ENCODE assay signal across 10 cellular contexts in the genomic region with DNA sequence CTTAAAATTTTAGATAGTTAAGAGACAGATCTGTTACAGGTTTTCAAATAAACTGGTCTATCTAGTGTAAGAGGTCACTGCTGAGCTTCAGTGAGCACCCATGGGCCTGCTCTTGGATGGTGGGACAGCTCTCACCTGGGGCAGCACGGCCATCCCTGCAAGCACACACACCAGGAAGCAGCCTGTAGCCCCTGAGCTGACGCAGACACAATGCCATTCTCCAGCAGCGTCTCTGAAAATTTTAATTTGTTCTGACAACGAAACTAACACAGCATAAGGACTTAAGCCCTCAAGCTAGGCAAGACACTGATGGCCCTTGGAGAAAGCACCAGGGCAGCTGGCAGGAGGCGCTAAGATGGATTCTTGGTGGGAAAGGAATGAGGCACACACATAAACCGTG. TPM values are rescaled to one million over a fixed set of nuclear protein-coding genes. Genes with fewer than 3 reads are reported as not detected.
DNase-seq lines count a peak whose midpoint lies in the region; ATAC-seq, FAIRE-seq and TF ChIP-seq lines count a peak whose summit lies in the region.
"Had no signal": no experiment of that assay in that cellular context is flagged by ENCODE, and none has a peak within 500 bp of the region (broad histone marks: within the 10 kb centered on the region; RNA-seq: fewer than 3 reads in every experiment).

No MANE protein-coding gene starts in this region.

- no peak overlapping the region for H3K9ac ChIP-seq in neural progenitor cell

- no peak for TF ChIP-seq POLR2A in breast epithelium (IDR thresholded peaks at IDR 0.05)

- peak overlapping the region; percentile 93 for H3K4me3 ChIP-seq in CD8-positive, alpha-beta T cell (ENCODE audit: low read depth, low read length)
- H3K4me3 ChIP-seq in neural progenitor cell = no peak overlapping the region
- no peak overlapping the region for H3K4me3 ChIP-seq in breast epithelium
- no peak overlapping the region for H3K4me3 ChIP-seq in A673 (ENCODE audit: low read depth, low read length, poor library complexity, severe bottlenecking)

- H3K4me3 Mint-ChIP-seq in CD8-positive, alpha-beta T cell = peak overlapping the region; percentile 92
- H3K4me3 Mint-ChIP-seq in activated naive CD8-positive, alpha-beta T cell treated with anti-CD3 and anti-CD28 coated beads, Interleukin-2, amount 50 U/mL, for 24 hours = peak overlapping the region; percentile 85
- peak overlapping the region; percentile 12 for H3K4me3 Mint-ChIP-seq in neural progenitor cell

- no peak for ATAC-seq in CD8-positive, alpha-beta T cell
- no peak for ATAC-seq in activated naive CD8-positive, alpha-beta T cell treated with anti-CD3 and anti-CD28 coated beads, Interleukin-2, amount 50 U/mL, for 24 hours

- peaks cover 66% of the 10 kb centered on the region for H3K4me1 Mint-ChIP-seq in CD8-positive, alpha-beta T cell (ENCODE audit: low read depth)
- H3K4me1 Mint-ChIP-seq in activated naive CD8-positive, alpha-beta T cell treated with anti-CD3 and anti-CD28 coated beads, Interleukin-2, amount 50 U/mL, for 24 hours = peaks cover 70% of the 10 kb centered on the region
- peaks cover 16% of the 10 kb centered on the region for H3K4me1 Mint-ChIP-seq in neural progenitor cell

- intact Hi-C loops in CD8-positive, alpha-beta T cell (cut with DNase I, micrococcal nuclease) = loop anchor here in 1 of 2 experiments (1.0 kb wide), 2 partner anchors 8 to 39 kb away; a partner anchor contains a TSS
- intact Hi-C loops in breast epithelium (cut with DNase I; ENCODE audit: low total_unique reads) (loop anchor here (5.0 kb wide), 1 partner anchor 320 kb away; no protein-coding TSS in a partner anchor), A673 (cut with micrococcal nuclease; ENCODE audit: unreplicated experiment) (no loop called here)

- H3K9me3 ChIP-seq in CD8-positive, alpha-beta T cell (ENCODE audit: low read length) = no peaks in the 10 kb centered on the region
- H3K9me3 ChIP-seq in neural progenitor cell (ENCODE audit: low read depth) (no peaks in the 10 kb centered on the region), breast epithelium (no peaks in the 10 kb centered on the region), A673 (ENCODE audit: low read depth, low read length, poor library complexity, severe bottlenecking) (no peaks in the 10 kb centered on the region)
- H3K9me3 ChIP-seq: esophagus muscularis mucosa had no signal

- H4K20me1 ChIP-seq in neural progenitor cell (ENCODE audit: low read depth) = peaks cover 43% of the 10 kb centered on the region

- DNase-seq in CD8-positive, alpha-beta T cell = peak in 1 of 7 experiments; percentile 27
- DNase-seq in HTR-8/SVneo (ENCODE audit: insufficient read length, low spot score) (no peak), neural progenitor cell (ENCODE audit: low spot score) (no peak), T-helper 9 cell (no peak), breast epithelium (ENCODE audit: low spot score in 2 of 2) (no peak), A673 (ENCODE audit: low spot score) (no peak)
- no peak for DNase-seq in activated naive CD8-positive, alpha-beta T cell treated with anti-CD3 and anti-CD28 coated beads, Interleukin-2, amount 50 U/mL, for 24 hours
- no peak for DNase-seq in stimulated activated CD4-positive, alpha-beta T cell treated with anti-CD3 and anti-CD28 coated beads, Interleukin-1b, Interleukin-23, amount 100 ng/mL, for 48 hours
- DNase-seq: DMS53 had no signal

- no peak for TF ChIP-seq CTCF in CD8-positive, alpha-beta T cell (IDR thresholded peaks at IDR 0.05)
- no peak for TF ChIP-seq CTCF in neural progenitor cell (IDR thresholded peaks at IDR 0.05)
- TF ChIP-seq CTCF in breast epithelium (IDR thresholded peaks at IDR 0.05) = no peak
- no peak for TF ChIP-seq CTCF in A673 (conservative IDR thresholded peaks at IDR 0.05; ENCODE audit: low read depth, low read length)

- no peaks in the 10 kb centered on the region for H3K27me3 ChIP-seq in CD8-positive, alpha-beta T cell (ENCODE audit: insufficient read depth, low read length)
- H3K27me3 ChIP-seq in neural progenitor cell (peaks cover 12% of the 10 kb centered on the region), breast epithelium (no peaks in the 10 kb centered on the region), A673 (replicated peaks; ENCODE audit: insufficient read depth, low read depth, low read length, poor library complexity) (no peaks in the 10 kb centered on the region)

- H3K79me2 ChIP-seq in neural progenitor cell (ENCODE audit: low read depth) = no peaks in the 10 kb centered on the region

- no peaks in the 10 kb centered on the region for H3K27me3 Mint-ChIP-seq in CD8-positive, alpha-beta T cell (ENCODE audit: low read depth)
- no peaks in the 10 kb centered on the region for H3K27me3 Mint-ChIP-seq in activated naive CD8-positive, alpha-beta T cell treated with anti-CD3 and anti-CD28 coated beads, Interleukin-2, amount 50 U/mL, for 24 hours
- H3K27me3 Mint-ChIP-seq in neural progenitor cell (ENCODE audit: insufficient read depth, low read depth) = peaks cover 6% of the 10 kb centered on the region

- peaks cover 53% of the 10 kb centered on the region for H3K4me1 ChIP-seq in CD8-positive, alpha-beta T cell (ENCODE audit: insufficient read depth, low read length)
- H3K4me1 ChIP-seq in neural progenitor cell (peaks cover 11% of the 10 kb centered on the region), breast epithelium (peaks cover 0 to 8% of the 10 kb centered on the region in 2 donors), A673 (ENCODE audit: insufficient read depth, low read length, poor library complexity, severe bottlenecking) (peaks cover 33% of the 10 kb centered on the region)

- BruUV-seq in A673 (replicated peaks; lab: Mats Ljungman, UMichigan) = no TSS peak

- no peak overlapping the region for H2AFZ ChIP-seq in neural progenitor cell (replicated peaks)

- peak; percentile 13 for FAIRE-seq in HTR-8/SVneo (lab: Jason Lieb, UNC)

- peaks cover 13% of the 10 kb centered on the region for H3K36me3 ChIP-seq in CD8-positive, alpha-beta T cell (ENCODE audit: insufficient read depth, low read length)
- no peaks in the 10 kb centered on the region for H3K36me3 ChIP-seq in neural progenitor cell
- no peaks in the 10 kb centered on the region for H3K36me3 ChIP-seq in breast epithelium
- H3K36me3 ChIP-seq in A673 (ENCODE audit: insufficient read depth, low read length, poor library complexity, severe bottlenecking) = peaks cover 8% of the 10 kb centered on the region

- H3K4me2 ChIP-seq in neural progenitor cell = no peak overlapping the region

- peak overlapping the region; percentile 98 for H3K27ac Mint-ChIP-seq in CD8-positive, alpha-beta T cell
- H3K27ac Mint-ChIP-seq in activated naive CD8-positive, alpha-beta T cell treated with anti-CD3 and anti-CD28 coated beads, Interleukin-2, amount 50 U/mL, for 24 hours = peak overlapping the region; percentile 95
- no peak overlapping the region for H3K27ac Mint-ChIP-seq in neural progenitor cell

- H3K27ac ChIP-seq in CD8-positive, alpha-beta T cell (ENCODE audit: low read depth, low read length) = peak overlapping the region; percentile 94
- H3K27ac ChIP-seq in neural progenitor cell = no peak overlapping the region
- H3K27ac ChIP-seq in breast epithelium = no peak overlapping the region
- H3K27ac ChIP-seq in A673 (ENCODE audit: low read depth, low read length, poor library complexity, severe bottlenecking) = no peak overlapping the region

- POLR2A ChIA-PET in CD8-positive, alpha-beta T cell (lab: Charles Lee) = interaction anchor here (1.3 to 15.8 kb wide), 13 partner anchors 5 to 803 kb away, joined by 4 to 649 read pairs (median 9); a partner anchor contains a TSS
- POLR2A ChIA-PET in A673 (lab: Charles Lee; ENCODE audit: low non-redundant PET) = interaction anchor here (0.6 kb wide), 3 partner anchors 11 to 181 kb away, joined by 3 read pairs; no protein-coding TSS in a partner anchor

- peaks cover 52% of the 10 kb centered on the region for H3K36me3 Mint-ChIP-seq in CD8-positive, alpha-beta T cell
- H3K36me3 Mint-ChIP-seq in activated naive CD8-positive, alpha-beta T cell treated with anti-CD3 and anti-CD28 coated beads, Interleukin-2, amount 50 U/mL, for 24 hours (ENCODE audit: low read depth) = peaks cover 32% of the 10 kb centered on the region
- H3K36me3 Mint-ChIP-seq in neural progenitor cell = peaks cover 13% of the 10 kb centered on the region

- CTCF ChIA-PET in CD8-positive, alpha-beta T cell (lab: Charles Lee) = interaction anchor here (1.3 to 3.8 kb wide), 2 partner anchors 9 to 277 kb away, joined by 4 to 28 read pairs; no protein-coding TSS in a partner anchor
- CTCF ChIA-PET in A673 (lab: Charles Lee) = no interaction called here

- H3K9me3 Mint-ChIP-seq in CD8-positive, alpha-beta T cell = no peaks in the 10 kb centered on the region
- H3K9me3 Mint-ChIP-seq in activated naive CD8-positive, alpha-beta T cell treated with anti-CD3 and anti-CD28 coated beads, Interleukin-2, amount 50 U/mL, for 24 hours = no peaks in the 10 kb centered on the region
- no peaks in the 10 kb centered on the region for H3K9me3 Mint-ChIP-seq in neural progenitor cell

- peaks cover 34% of the 10 kb centered on the region for H3F3A ChIP-seq in neural progenitor cell (ENCODE audit: low read depth)

RNA-seq across cellular contexts. Expression of a gene that starts 2.7 kb away (rescaled TPM):
- total RNA-seq in CD8-positive, alpha-beta T cell = 100 to 1,000 TPM; 828 to 849 TPM
- total RNA-seq in neural progenitor cell (ENCODE audit: low replicate concordance) = 7.0 and 36.9 TPM in 2 replicates
- 10 to 100 TPM in 1 of 3 donors, 1 to 10 TPM in 2; 6.1 to 10.5 (median 7.2) TPM for total RNA-seq in breast epithelium
- total RNA-seq in A673 (2021) = 119 and 127 TPM in 2 replicates

RNA-seq across cellular contexts. Expression of a gene that starts 39.0 kb away (rescaled TPM):
- total RNA-seq in CD8-positive, alpha-beta T cell = 10 to 100 TPM; 54.7 to 63.6 TPM
- 46.6 and 69.6 TPM in 2 replicates for total RNA-seq in neural progenitor cell (ENCODE audit: low replicate concordance)
- 10 to 100 TPM; 25.9 to 33.8 (median 26.2) TPM for total RNA-seq in breast epithelium
- 56.3 and 62.8 TPM in 2 replicates for total RNA-seq in A673 (2021)

Comparison
In these comparisons a context has a peak if more than half of its experiments do, and no peak if none do; other contexts are left out.
1. H3K4me3 Mint-ChIP-seq: peak in every context shown above with its lines; median percentile 92 in CD8-positive, alpha-beta T cell; 85 in activated naive CD8-positive, alpha-beta T cell treated with anti-CD3 and anti-CD28 coated beads, Interleukin-2, amount 50 U/mL, for 24 hours; 12 in neural progenitor cell.